8 cellular contexts compared by ENCODE assay signal in the genomic region with DNA sequence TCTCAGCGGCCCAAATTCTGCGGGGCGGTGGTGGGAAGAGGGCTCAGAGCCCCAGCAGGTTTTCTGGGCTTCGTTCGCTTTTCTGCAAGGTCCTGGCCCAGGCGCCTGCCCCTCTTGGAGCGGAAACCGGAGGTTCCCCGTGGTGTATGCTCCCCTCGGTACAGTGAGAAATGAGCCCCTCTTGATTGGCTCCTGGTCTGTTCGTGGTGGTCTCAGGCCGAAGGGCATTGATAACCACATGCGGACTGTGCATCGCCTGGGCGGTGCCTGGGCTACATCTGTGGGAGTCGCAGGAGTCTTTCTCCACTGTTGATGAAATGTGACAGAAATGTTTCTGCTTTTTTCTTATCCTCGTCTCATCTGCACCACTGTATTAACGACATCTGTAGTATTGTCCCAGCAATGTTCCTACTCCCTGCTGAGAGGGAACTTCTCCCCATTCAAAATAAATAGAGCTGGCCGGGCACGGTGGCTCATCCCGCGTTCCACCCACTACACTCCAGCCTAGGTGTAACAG. TPM values are rescaled to one million over a fixed set of nuclear protein-coding genes. Genes with fewer than 3 reads are reported as not detected.
DNase-seq lines count a peak whose midpoint lies in the region; ATAC-seq and TF ChIP-seq lines count a peak whose summit lies in the region.

No MANE protein-coding gene starts in this region.

- no peaks in the 10 kb centered on the region for H3K27me3 Mint-ChIP-seq in activated CD4-positive, alpha-beta memory T cell treated with anti-CD3 and anti-CD28 coated beads for 36 hours
- H3K27me3 Mint-ChIP-seq in stimulated activated naive CD8-positive, alpha-beta T cell treated with anti-CD3 and anti-CD28 coated beads, Interleukin-15, Interleukin-2, amounts not matched to agents 100 ng/mL and 50 ng/mL, for 24 hours = no peaks in the 10 kb centered on the region

- CTCF ChIA-PET in AG04449 (lab: Yijun Ruan, JAX) = interaction anchor here (0.8 to 17.0 kb wide), 8 partner anchors 19 to 361 kb away, joined by 3 to 208 read pairs (median 6); partner anchors contain the start of genes ABCA2, NPDC1 and SAPCD2
- CTCF ChIA-PET in activated CD4-positive, alpha-beta memory T cell treated with anti-CD3 and anti-CD28 coated beads for 36 hours (lab: Charles Lee) = interaction anchor here (0.6 to 4.9 kb wide), 12 partner anchors 8 to 641 kb away, joined by 3 to 61 read pairs (median 11); partner anchors contain the start of genes ABCA2, FUT7, NPDC1 and SAPCD2

- peak overlapping the region; percentile 93 for H3K4me2 ChIP-seq in GM23248 (ENCODE audit: unreplicated experiment)

- H3K4me3 Mint-ChIP-seq in activated CD4-positive, alpha-beta memory T cell treated with anti-CD3 and anti-CD28 coated beads for 36 hours = peak overlapping the region; percentile 88
- H3K4me3 Mint-ChIP-seq in stimulated activated naive CD8-positive, alpha-beta T cell treated with anti-CD3 and anti-CD28 coated beads, Interleukin-15, Interleukin-2, amounts not matched to agents 100 ng/mL and 50 ng/mL, for 24 hours = peak overlapping the region; percentile 86

- TF ChIP-seq CTCF in AG04449 (IDR thresholded peaks at IDR 0.05; ENCODE audit: insufficient read depth, low read length, missing control alignments) = no peak

- 5% methylated on average over 22 of the region's 22 CpGs for WGBS in GM23248 (ENCODE audit: low coverage in 1 of 2, low lambda C conversion rate in 2 of 2, missing lambda C conversion rate in 2 of 2), 2 experiments
- no CpG with 5 or more reads among the region's 22 CpGs for WGBS in iPS DF 6.9 (ENCODE audit: insufficient coverage, insufficient read length)

- H3K79me2 ChIP-seq in GM23248 (ENCODE audit: insufficient read depth) = peaks cover 42% of the 10 kb centered on the region

- no peaks in the 10 kb centered on the region for H3K9me3 Mint-ChIP-seq in activated CD4-positive, alpha-beta memory T cell treated with anti-CD3 and anti-CD28 coated beads for 36 hours
- H3K9me3 Mint-ChIP-seq in stimulated activated naive CD8-positive, alpha-beta T cell treated with anti-CD3 and anti-CD28 coated beads, Interleukin-15, Interleukin-2, amounts not matched to agents 100 ng/mL and 50 ng/mL, for 24 hours = no peaks in the 10 kb centered on the region

- H4K20me1 ChIP-seq in GM23248 (ENCODE audit: insufficient read depth) = no peaks in the 10 kb centered on the region

- peak overlapping the region; percentile 92 for H3K9ac ChIP-seq in GM23248

- H3K36me3 ChIP-seq in GM23248 (ENCODE audit: low read depth) (peaks cover 5% of the 10 kb centered on the region; the same call in 1 of the 2 replicates), iPS DF 6.9 (ENCODE audit: control insufficient read depth, insufficient read depth, low read length) (0 out of 2 replicates have a peak, but pooled peaks cover 3% of the 10 kb centered on the region)

- H3K27ac ChIP-seq in GM23248 (peak overlapping the region; percentile 88), iPS DF 6.9 (ENCODE audit: low read length) (no peak overlapping the region)

- in situ Hi-C loops in GM23248 (cut with MboI) = no loop called here

- peaks cover 27% of the 10 kb centered on the region for H3F3A ChIP-seq in GM23248 (ENCODE audit: insufficient read depth)

- no peaks in the 10 kb centered on the region for H3K27me3 ChIP-seq in GM23248 (replicated peaks; ENCODE audit: insufficient read depth)
- H3K27me3 ChIP-seq in iPS DF 6.9 (ENCODE audit: control insufficient read depth, insufficient read depth, low read length) = no peaks in the 10 kb centered on the region

- intact Hi-C loops in activated CD4-positive, alpha-beta memory T cell treated with anti-CD3 and anti-CD28 coated beads for 36 hours (cut with micrococcal nuclease) = loop anchor here (1.0 to 5.0 kb wide), 5 partner anchors 8 to 240 kb away; partner anchors contain the start of genes PHPT1 and SAPCD2

- H3K9me3 ChIP-seq in GM23248 (ENCODE audit: low read depth) (no peaks in the 10 kb centered on the region), iPS DF 6.9 (ENCODE audit: control insufficient read depth, insufficient read depth, low read length) (no peaks in the 10 kb centered on the region)

- peaks cover 34% of the 10 kb centered on the region for H3K4me1 ChIP-seq in GM23248 (ENCODE audit: insufficient read depth)
- no peaks in the 10 kb centered on the region; the same call in 1 of the 2 replicates for H3K4me1 ChIP-seq in iPS DF 6.9 (ENCODE audit: control insufficient read depth, insufficient read depth, low read length)

- peaks cover 6% of the 10 kb centered on the region for H3K36me3 Mint-ChIP-seq in activated CD4-positive, alpha-beta memory T cell treated with anti-CD3 and anti-CD28 coated beads for 36 hours
- H3K36me3 Mint-ChIP-seq in stimulated activated naive CD8-positive, alpha-beta T cell treated with anti-CD3 and anti-CD28 coated beads, Interleukin-15, Interleukin-2, amounts not matched to agents 100 ng/mL and 50 ng/mL, for 24 hours (ENCODE audit: low read depth) = peaks cover 17% of the 10 kb centered on the region

- no peaks in the 10 kb centered on the region for H3K9me2 ChIP-seq in GM23248 (ENCODE audit: insufficient read depth)

- H3K4me1 Mint-ChIP-seq in activated CD4-positive, alpha-beta memory T cell treated with anti-CD3 and anti-CD28 coated beads for 36 hours (ENCODE audit: low read depth) = peaks cover 40% of the 10 kb centered on the region
- peaks cover 49% of the 10 kb centered on the region for H3K4me1 Mint-ChIP-seq in stimulated activated naive CD8-positive, alpha-beta T cell treated with anti-CD3 and anti-CD28 coated beads, Interleukin-15, Interleukin-2, amounts not matched to agents 100 ng/mL and 50 ng/mL, for 24 hours (ENCODE audit: low read depth)

- peak overlapping the region; percentile 72 for H2AFZ ChIP-seq in GM23248

- H3K27ac Mint-ChIP-seq in activated CD4-positive, alpha-beta memory T cell treated with anti-CD3 and anti-CD28 coated beads for 36 hours = peak overlapping the region; percentile 82
- H3K27ac Mint-ChIP-seq in stimulated activated naive CD8-positive, alpha-beta T cell treated with anti-CD3 and anti-CD28 coated beads, Interleukin-15, Interleukin-2, amounts not matched to agents 100 ng/mL and 50 ng/mL, for 24 hours = peak overlapping the region; percentile 79

- no peak for ATAC-seq in HG03520 (IDR thresholded peaks at IDR 0.05; ENCODE audit: unreplicated experiment)

- POLR2A ChIA-PET in AG04449 (lab: Yijun Ruan, JAX) = interaction anchor here (0.6 to 2.6 kb wide), 6 partner anchors 16 to 193 kb away, joined by 3 to 17 read pairs (median 4); partner anchors contain the start of gene TUBB4B
- POLR2A ChIA-PET in activated CD4-positive, alpha-beta memory T cell treated with anti-CD3 and anti-CD28 coated beads for 36 hours (lab: Charles Lee) = interaction anchor here (0.6 to 3.9 kb wide), 7 partner anchors 8 to 153 kb away, joined by 3 to 43 read pairs (median 11); partner anchors contain the start of genes SAPCD2 and TUBB4B

- H3K4me3 ChIP-seq in AG04449 (ENCODE audit: low read depth, low read length) (peak overlapping the region; percentile 78), GM23248 (peak overlapping the region; percentile 79), iPS DF 6.9 (ENCODE audit: low read length) (peak overlapping the region; percentile 51; the same call in 1 of the 2 replicates)

- DNase-seq in AG04449 (ENCODE audit: low read depth, low spot score) (no peak), GM23248 (peak; percentile 40), iPS DF 6.9 (ENCODE audit: low read depth, low spot score) (no peak), NCI-H146 treated with DMSO at 0.1 percent for 48 hours (lab: John Stamatoyannopoulos, UW; ENCODE audit: unreplicated experiment) (no peak)
- no peak for DNase-seq in activated CD4-positive, alpha-beta memory T cell treated with anti-CD3 and anti-CD28 coated beads for 36 hours
- no peak for DNase-seq in NK-92 treated with Interleukin-12 subunit alpha and Interleukin-12 subunit beta, amount 100 ng/mL, for 24 hours (lab: John Stamatoyannopoulos, UW)

RNA-seq across cellular contexts. Expression of gene MAN1B1, which starts 0.7 kb away (rescaled TPM):
- total RNA-seq in GM23248 (2014; rRNA removed; shearing (Covaris generic)) = 131 and 136 TPM in 2 replicates
- 101 and 104 TPM in 2 replicates for polyA plus RNA-seq in GM23248 (2016; fragmentation: Nextera tagmentation; extraction: Ambion mirVana)
- 10 to 100 TPM; 32.9 to 33.1 TPM for total RNA-seq in activated CD4-positive, alpha-beta memory T cell treated with anti-CD3 and anti-CD28 coated beads for 36 hours

RNA-seq across cellular contexts. Expression of gene UAP1L1, which starts 10.2 kb away (rescaled TPM):
- total RNA-seq in GM23248 (2014; rRNA removed; shearing (Covaris generic)) = 5.2 and 5.7 TPM in 2 replicates
- 4.3 and 4.5 TPM in 2 replicates for polyA plus RNA-seq in GM23248 (2016; fragmentation: Nextera tagmentation; extraction: Ambion mirVana)
- total RNA-seq in activated CD4-positive, alpha-beta memory T cell treated with anti-CD3 and anti-CD28 coated beads for 36 hours = 1 to 10 TPM; 6.7 to 7.7 TPM

RNA-seq across cellular contexts. Expression of gene SAPCD2, which starts 17.1 kb away (rescaled TPM):
- total RNA-seq in GM23248 (2014; rRNA removed; shearing (Covaris generic)) = 5.4 TPM in 2 replicates
- polyA plus RNA-seq in GM23248 (2016; fragmentation: Nextera tagmentation; extraction: Ambion mirVana) = 0.86 and 0.88 TPM in 2 replicates
- 1 to 10 TPM; 6.4 to 6.6 TPM for total RNA-seq in activated CD4-positive, alpha-beta memory T cell treated with anti-CD3 and anti-CD28 coated beads for 36 hours

RNA-seq across cellular contexts. Expression of gene DPP7, which starts 27.1 kb away (rescaled TPM):
- total RNA-seq in GM23248 (2014; rRNA removed; shearing (Covaris generic)) = 134 and 142 TPM in 2 replicates
- 145 and 148 TPM in 2 replicates for polyA plus RNA-seq in GM23248 (2016; fragmentation: Nextera tagmentation; extraction: Ambion mirVana)
- total RNA-seq in activated CD4-positive, alpha-beta memory T cell treated with anti-CD3 and anti-CD28 coated beads for 36 hours = 100 to 1,000 TPM; 195 to 208 TPM

RNA-seq across cellular contexts. Expression of gene ENTPD2, which starts 33.6 kb away (rescaled TPM):
- not detected in 2 replicates for total RNA-seq in GM23248 (2014; rRNA removed; shearing (Covaris generic))
- not detected in 2 replicates for polyA plus RNA-seq in GM23248 (2016; fragmentation: Nextera tagmentation; extraction: Ambion mirVana)
- total RNA-seq in activated CD4-positive, alpha-beta memory T cell treated with anti-CD3 and anti-CD28 coated beads for 36 hours = not detected
